Comparison of ENCODE assay signal across 1 cellular context in genomic region chr1:235307158-235308124, GRCh38.
TF ChIP-seq lines count a peak whose summit lies in the region.

No MANE protein-coding gene starts in this region.

TF ChIP-seq in GM12878, 131 proteins besides CTCF, POLR2A, EP300 and RAD21 (continued from another document):
- TF ChIP-seq SREBF2 (IDR thresholded peaks at IDR 0.05; ENCODE audit: low read length), result no peak
- TF ChIP-seq, protein P1, sequence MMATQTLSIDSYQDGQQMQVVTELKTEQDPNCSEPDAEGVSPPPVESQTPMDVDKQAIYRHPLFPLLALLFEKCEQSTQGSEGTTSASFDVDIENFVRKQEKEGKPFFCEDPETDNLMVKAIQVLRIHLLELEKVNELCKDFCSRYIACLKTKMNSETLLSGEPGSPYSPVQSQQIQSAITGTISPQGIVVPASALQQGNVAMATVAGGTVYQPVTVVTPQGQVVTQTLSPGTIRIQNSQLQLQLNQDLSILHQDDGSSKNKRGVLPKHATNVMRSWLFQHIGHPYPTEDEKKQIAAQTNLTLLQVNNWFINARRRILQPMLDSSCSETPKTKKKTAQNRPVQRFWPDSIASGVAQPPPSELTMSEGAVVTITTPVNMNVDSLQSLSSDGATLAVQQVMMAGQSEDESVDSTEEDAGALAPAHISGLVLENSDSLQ (IDR thresholded peaks at IDR 0.05), result no peak
- TF ChIP-seq FOS (IDR thresholded peaks at IDR 0.05; ENCODE audit: borderline replicate concordance, extremely low read depth, insufficient read length), result no peak
- no peak for TF ChIP-seq ETV6 (conservative IDR thresholded peaks at IDR 0.05 in 1 of 2, IDR thresholded peaks at IDR 0.05 in 1 of 2; ENCODE audit: borderline replicate concordance in 1 of 2, low read depth in 1 of 2)
- no peak for TF ChIP-seq SMAD5 (IDR thresholded peaks at IDR 0.05; ENCODE audit: low read depth)
- TF ChIP-seq HDAC6 (IDR thresholded peaks at IDR 0.05; ENCODE audit: unreplicated experiment), result no peak
- TF ChIP-seq ZNF217 (IDR thresholded peaks at IDR 0.05), result no peak
- TF ChIP-seq HDGF (IDR thresholded peaks at IDR 0.05), result no peak
- no peak for TF ChIP-seq SMC3 (IDR thresholded peaks at IDR 0.05; ENCODE audit: borderline replicate concordance, low read length)
- TF ChIP-seq CBX3 (IDR thresholded peaks at IDR 0.05; ENCODE audit: borderline replicate concordance, low read depth), result no peak
TF ChIP-seq in GM12878: peak in this region for 0.
